2 cellular contexts compared by ENCODE assay signal in the genomic region with DNA sequence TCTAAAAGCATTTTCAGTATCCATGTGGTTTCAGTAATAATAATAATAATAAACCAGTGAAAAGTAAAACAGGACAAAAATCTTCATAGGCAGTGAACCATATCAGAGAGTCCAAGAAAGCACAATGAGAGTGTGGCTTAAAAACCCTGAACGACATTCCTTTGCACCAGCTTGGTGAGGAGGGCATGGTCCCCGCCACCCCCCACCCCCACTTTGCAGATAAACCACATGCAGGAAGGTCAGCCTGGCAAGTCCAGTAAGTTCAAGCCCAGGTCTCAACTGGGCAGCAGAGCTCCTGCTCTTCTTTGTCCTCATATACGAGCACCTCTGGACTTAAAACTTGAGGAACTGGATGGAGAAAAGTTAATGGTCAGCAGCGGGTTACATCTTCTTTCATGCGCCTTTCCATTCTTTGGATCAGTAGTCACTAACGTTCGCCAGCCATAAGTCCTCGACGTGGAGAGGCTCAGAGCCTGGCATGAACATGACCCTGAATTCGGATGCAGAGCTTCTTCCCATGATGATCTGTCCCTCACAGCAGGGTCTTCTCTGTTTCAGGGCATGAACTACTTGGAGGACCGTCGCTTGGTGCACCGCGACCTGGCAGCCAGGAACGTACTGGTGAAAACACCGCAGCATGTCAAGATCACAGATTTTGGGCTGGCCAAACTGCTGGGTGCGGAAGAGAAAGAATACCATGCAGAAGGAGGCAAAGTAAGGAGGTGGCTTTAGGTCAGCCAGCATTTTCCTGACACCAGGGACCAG.
TF ChIP-seq lines count a peak whose summit lies in the region.

No MANE protein-coding gene starts in this region.

TF ChIP-seq in IMR-90, 13 proteins besides CTCF, POLR2A, EP300 and RAD21:
- TF ChIP-seq ELK1 (IDR thresholded peaks at IDR 0.05; ENCODE audit: borderline replicate concordance, low read depth, low read length) (no peak), RCOR1 (IDR thresholded peaks at IDR 0.05; ENCODE audit: insufficient replicate concordance, low read length) (no peak), MAFK (IDR thresholded peaks at IDR 0.05; ENCODE audit: low read depth, low read length) (no peak), FOS (IDR thresholded peaks at IDR 0.05; ENCODE audit: low read depth, low read length) (no peak), USF2 (IDR thresholded peaks at IDR 0.05; ENCODE audit: low read depth, low read length) (no peak)

TF ChIP-seq in endothelial cell of umbilical vein, 7 proteins besides CTCF, POLR2A, EP300 and RAD21:
- TF ChIP-seq, protein P1, sequence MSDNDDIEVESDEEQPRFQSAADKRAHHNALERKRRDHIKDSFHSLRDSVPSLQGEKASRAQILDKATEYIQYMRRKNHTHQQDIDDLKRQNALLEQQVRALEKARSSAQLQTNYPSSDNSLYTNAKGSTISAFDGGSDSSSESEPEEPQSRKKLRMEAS (IDR thresholded peaks at IDR 0.05; ENCODE audit: insufficient read depth, insufficient read length) = no peak
- no peak for TF ChIP-seq FOS (IDR thresholded peaks at IDR 0.05; ENCODE audit: borderline replicate concordance, insufficient read depth, low read length)
- TF ChIP-seq POLR2AphosphoS5 (IDR thresholded peaks at IDR 0.05; ENCODE audit: insufficient read depth, low read depth, low read length) = no peak
- no peak for TF ChIP-seq GATA2 (IDR thresholded peaks at IDR 0.05; ENCODE audit: insufficient read depth, insufficient read length, low read depth, low read length)
- no peak for TF ChIP-seq MYC (IDR thresholded peaks at IDR 0.05; ENCODE audit: low read depth, low read length)
- TF ChIP-seq EZH2 (IDR thresholded peaks at IDR 0.05; ENCODE audit: borderline replicate concordance, low read depth, low read length, severe bottlenecking) = no peak
- no peak for TF ChIP-seq JUN (IDR thresholded peaks at IDR 0.05; ENCODE audit: borderline replicate concordance, insufficient read depth, insufficient read length, low read depth)
